ENCODE assay signal across 29 cellular contexts in genomic region chr20:56943946-56944345, GRCh38.
"Had no signal": no experiment of that assay in that cellular context is flagged by ENCODE, and none has a peak within 500 bp of the region (broad histone marks: within the 10 kb centered on the region; RNA-seq: fewer than 3 reads in every experiment).

No MANE protein-coding gene starts in this region.

- H3K36me3 Mint-ChIP-seq: naive thymus-derived CD4-positive, alpha-beta T cell; natural killer cell; stimulated activated effector memory CD8-positive, alpha-beta T cell treated with anti-CD3 and anti-CD28 coated beads, Interleukin-12 subunit alpha, Interleukin-12 subunit beta, amount 100 ng/mL, for 72 hours; stimulated activated naive B cell treated with anti-CD40 and anti-IgM and Interleukin-4, amounts not matched to agents 10 μg/mL and 1 μg/mL and 100 μg/mL, for 72 hours; type B pancreatic cell had no signal

- H3K4me3 Mint-ChIP-seq: naive thymus-derived CD4-positive, alpha-beta T cell; natural killer cell; nephron; neural progenitor cell; stimulated activated effector memory CD8-positive, alpha-beta T cell treated with anti-CD3 and anti-CD28 coated beads, Interleukin-12 subunit alpha, Interleukin-12 subunit beta, amount 100 ng/mL, for 72 hours; stimulated activated naive B cell treated with anti-CD40 and anti-IgM and Interleukin-4, amounts not matched to agents 10 μg/mL and 1 μg/mL and 100 μg/mL, for 72 hours; stimulated activated naive CD8-positive, alpha-beta T cell treated with anti-CD3 and anti-CD28 coated beads, Interleukin-15, Interleukin-2, amounts not matched to agents 100 ng/mL and 50 ng/mL, for 24 hours had no signal

- H3K4me2 ChIP-seq: neural progenitor cell had no signal

- H3K9me3 Mint-ChIP-seq: natural killer cell; nephron; stimulated activated effector memory CD8-positive, alpha-beta T cell treated with anti-CD3 and anti-CD28 coated beads, Interleukin-12 subunit alpha, Interleukin-12 subunit beta, amount 100 ng/mL, for 72 hours; stimulated activated naive B cell treated with anti-CD40 and anti-IgM and Interleukin-4, amounts not matched to agents 10 μg/mL and 1 μg/mL and 100 μg/mL, for 72 hours; stimulated activated naive CD8-positive, alpha-beta T cell treated with anti-CD3 and anti-CD28 coated beads, Interleukin-15, Interleukin-2, amounts not matched to agents 100 ng/mL and 50 ng/mL, for 24 hours; type B pancreatic cell had no signal

- H3K4me1 ChIP-seq: psoas muscle, right lobe of liver, sigmoid colon, stomach, testis, tibial artery, upper lobe of right lung, uterus had no signal

- ATAC-seq: naive thymus-derived CD4-positive, alpha-beta T cell; natural killer cell; psoas muscle; right cardiac atrium; right lobe of liver; stimulated activated effector memory CD8-positive, alpha-beta T cell treated with anti-CD3 and anti-CD28 coated beads, Interleukin-12 subunit alpha, Interleukin-12 subunit beta, amount 100 ng/mL, for 72 hours; stimulated activated naive B cell treated with anti-CD40 and anti-IgM and Interleukin-4, amounts not matched to agents 10 μg/mL and 1 μg/mL and 100 μg/mL, for 72 hours; upper lobe of right lung had no signal

- H3K27me3 ChIP-seq: neural progenitor cell, ovary, right lobe of liver, sigmoid colon, suprapubic skin, testis, uterus had no signal

- H3K4me1 Mint-ChIP-seq: naive thymus-derived CD4-positive, alpha-beta T cell; natural killer cell; nephron; stimulated activated effector memory CD8-positive, alpha-beta T cell treated with anti-CD3 and anti-CD28 coated beads, Interleukin-12 subunit alpha, Interleukin-12 subunit beta, amount 100 ng/mL, for 72 hours; stimulated activated naive B cell treated with anti-CD40 and anti-IgM and Interleukin-4, amounts not matched to agents 10 μg/mL and 1 μg/mL and 100 μg/mL, for 72 hours had no signal

- H3K9me3 ChIP-seq: ovary, psoas muscle, right lobe of liver, sigmoid colon, stomach, suprapubic skin, testis, tibial artery, transverse colon, upper lobe of right lung, uterus had no signal

- DNase-seq: naive thymus-derived CD4-positive, alpha-beta T cell; natural killer cell; occipital lobe; ovary; posterior cingulate gyrus; psoas muscle; right cardiac atrium; right lobe of liver; sigmoid colon; stimulated activated CD4-positive, alpha-beta T cell treated with anti-CD3 and anti-CD28 coated beads, Interleukin-15, amount 100 ng/mL, for 24 hours; stimulated activated CD4-positive, alpha-beta T cell treated with anti-CD3 and anti-CD28 coated beads, Interleukin-2, amount 100 ng/mL, for 24 hours; stimulated activated CD4-positive, alpha-beta T cell treated with anti-CD3 and anti-CD28 coated beads, Interleukin-2, amount 100 ng/mL, for 48 hours; stimulated activated CD4-positive, alpha-beta T cell treated with anti-CD3 and anti-CD28 coated beads, Interleukin-4, amount 100 ng/mL, for 24 hours; stimulated activated naive B cell treated with anti-CD40 and anti-IgM and Interleukin-4, amounts not matched to agents 10 μg/mL and 1 μg/mL and 100 μg/mL, for 72 hours; stimulated activated naive CD4-positive, alpha-beta T cell treated with Interleukin-2 at 50 U/mL for 16 hours; stomach; testis; tibial artery; transverse colon; upper lobe of right lung; uterus had no signal

- H3K36me3 ChIP-seq: neural progenitor cell, ovary, right lobe of liver, sigmoid colon, stomach, suprapubic skin, tibial artery, transverse colon, upper lobe of right lung, uterus had no signal

- H3K4me3 ChIP-seq: neural progenitor cell, ovary, psoas muscle, right lobe of liver, sigmoid colon, stomach, suprapubic skin, testis, tibial artery, transverse colon, upper lobe of right lung, uterus had no signal

- FAIRE-seq: small intestine had no signal

- H3K9ac ChIP-seq: neural progenitor cell had no signal

- H3K27ac ChIP-seq: neural progenitor cell, ovary, psoas muscle, right lobe of liver, sigmoid colon, stomach, suprapubic skin, testis, tibial artery, transverse colon, upper lobe of right lung, uterus had no signal

- H3K27ac Mint-ChIP-seq: naive thymus-derived CD4-positive, alpha-beta T cell; natural killer cell; nephron; neural progenitor cell; progenitor cell of endocrine pancreas; stimulated activated effector memory CD8-positive, alpha-beta T cell treated with anti-CD3 and anti-CD28 coated beads, Interleukin-12 subunit alpha, Interleukin-12 subunit beta, amount 100 ng/mL, for 72 hours; stimulated activated naive B cell treated with anti-CD40 and anti-IgM and Interleukin-4, amounts not matched to agents 10 μg/mL and 1 μg/mL and 100 μg/mL, for 72 hours; stimulated activated naive CD8-positive, alpha-beta T cell treated with anti-CD3 and anti-CD28 coated beads, Interleukin-15, Interleukin-2, amounts not matched to agents 100 ng/mL and 50 ng/mL, for 24 hours; type B pancreatic cell had no signal

- H2AFZ ChIP-seq: neural progenitor cell had no signal
